Comparison of ENCODE assay signal across 16 cellular contexts in genomic region chr5:180133060-180133459, GRCh38.
"Had no signal": no experiment of that assay in that cellular context is flagged by ENCODE, and none has a peak within 500 bp of the region (broad histone marks: within the 10 kb centered on the region; RNA-seq: fewer than 3 reads in every experiment).

No MANE protein-coding gene starts in this region.

- H3K36me3 ChIP-seq: ascending aorta, gastroesophageal sphincter, sigmoid colon, thoracic aorta had no signal

- H3K4me1 ChIP-seq: ascending aorta, gastroesophageal sphincter, psoas muscle, sigmoid colon had no signal

- ATAC-seq: activated naive CD8-positive, alpha-beta T cell treated with anti-CD3 and anti-CD28 coated beads, Interleukin-2, amount 50 U/mL, for 24 hours; gastroesophageal sphincter; naive thymus-derived CD4-positive, alpha-beta T cell; psoas muscle had no signal

- H3K4me3 ChIP-seq: ascending aorta, gastroesophageal sphincter, lung, psoas muscle, sigmoid colon, thoracic aorta had no signal

- H3K27me3 ChIP-seq: ascending aorta had no signal

- DNase-seq: activated B cell treated with CpG ODN at 0.5 μM for 24 hours; activated CD4-positive, alpha-beta T cell treated with anti-CD3 and anti-CD28 coated beads, Interleukin-2, amount 10 ng/mL, durations not matched to agents 24 days and 14 days; activated naive CD8-positive, alpha-beta T cell treated with anti-CD3 and anti-CD28 coated beads, Interleukin-2, amount 50 U/mL, for 24 hours; activated T-cell treated with anti-CD3 and anti-CD28 coated beads, Interleukin-2, amount 50 U/mL, for 24 hours; effector CD4-positive, alpha-beta T cell; hippocampal formation; nucleus accumbens; sigmoid colon; stimulated activated CD4-positive, alpha-beta T cell treated with anti-CD3 and anti-CD28 coated beads, Interleukin-2, amount 100 ng/mL, for 48 hours; T-helper 2 cell had no signal

- H3K9me3 ChIP-seq: ascending aorta, gastroesophageal sphincter, psoas muscle, sigmoid colon, thoracic aorta had no signal

- H3K27ac ChIP-seq: ascending aorta, gastroesophageal sphincter, psoas muscle, sigmoid colon, thoracic aorta had no signal
